ENCODE assay signal across 17 cellular contexts in the genomic region with DNA sequence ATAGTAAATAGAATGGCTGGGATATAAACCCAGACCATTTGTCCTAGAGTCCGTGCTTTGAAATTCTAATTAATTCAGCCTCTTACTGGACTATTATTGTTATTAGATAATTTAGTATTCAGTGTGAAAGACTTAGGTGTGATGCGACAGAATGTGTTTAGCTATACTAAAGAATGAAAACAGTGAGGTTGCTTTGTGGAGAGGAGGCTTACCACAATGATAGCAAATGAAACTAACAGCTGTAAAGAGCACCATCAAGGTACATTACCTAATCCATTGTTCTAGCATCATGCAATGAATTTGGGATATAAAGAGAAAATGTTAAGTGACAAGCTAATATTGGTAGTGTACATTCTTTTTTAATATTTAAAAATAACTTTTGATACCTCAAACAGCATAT.
DNase-seq lines count a peak whose midpoint lies in the region; ATAC-seq, FAIRE-seq and TF ChIP-seq lines count a peak whose summit lies in the region.
"Had no signal": no experiment of that assay in that cellular context is flagged by ENCODE, and none has a peak within 500 bp of the region (broad histone marks: within the 10 kb centered on the region; RNA-seq: fewer than 3 reads in every experiment).

No MANE protein-coding gene starts in this region.

- H3K4me3 ChIP-seq in aorta (ENCODE audit: low read length in 2 of 2), result no peak overlapping the region
- H3K4me3 ChIP-seq: heart left ventricle, stomach had no signal

- ATAC-seq in GM18520 (IDR thresholded peaks at IDR 0.05; ENCODE audit: unreplicated experiment) (peak; percentile 100), GM21423 (IDR thresholded peaks at IDR 0.05; ENCODE audit: unreplicated experiment) (peak; percentile 69), HG02973 (IDR thresholded peaks at IDR 0.05; ENCODE audit: unreplicated experiment) (peak; percentile 100), HG03520 (IDR thresholded peaks at IDR 0.05; ENCODE audit: unreplicated experiment) (peak; percentile 100), aorta (ENCODE audit: low FRiP score) (no peak)
- ATAC-seq: heart left ventricle, left ventricle myocardium superior, sciatic nerve had no signal

- no peak overlapping the region for H3K27ac ChIP-seq in aorta (ENCODE audit: low read depth in 1 of 2, low read length in 2 of 2)
- H3K27ac ChIP-seq: heart left ventricle, stomach had no signal

- no peak for TF ChIP-seq POLR2A in GM12891 (IDR thresholded peaks at IDR 0.05; ENCODE audit: low read depth, low read length)

- FAIRE-seq in RCC 7860 (lab: Jason Lieb, UNC) (no peak), GM12891 (lab: Jason Lieb, UNC) (no peak)

- no peaks in the 10 kb centered on the region for H3K27me3 ChIP-seq in aorta (ENCODE audit: control insufficient read depth in 1 of 2, insufficient read depth in 2 of 2, low read length in 1 of 2)
- H3K27me3 ChIP-seq: heart left ventricle, stomach had no signal

- H3K4me1 ChIP-seq in aorta (ENCODE audit: control insufficient read depth in 1 of 2, insufficient read depth in 2 of 2, low read length in 2 of 2), result no peaks in the 10 kb centered on the region
- H3K4me1 ChIP-seq: heart left ventricle, stomach had no signal

- H3K9me3 ChIP-seq in aorta (ENCODE audit: control insufficient read depth, low read length), result no peaks in the 10 kb centered on the region

- no peak for DNase-seq in activated naive CD4-positive, alpha-beta T cell treated with Interleukin-2 at 50 U/mL for 16 hours
- DNase-seq in aorta (no peak), RCC 7860 (ENCODE audit: low spot score) (no peak), GM12891 (ENCODE audit: insufficient read length, low spot score) (no peak)
- DNase-seq: activated CD8-positive, alpha-beta memory T cell treated with anti-CD3 and anti-CD28 coated beads for 24 hours; central memory CD4-positive, alpha-beta T cell; heart left ventricle; left ventricle myocardium superior; NCI-H1105 treated with DMSO at 0.1 percent for 48 hours; NCI-H524 treated with DMSO at 0.1 percent for 48 hours; stomach; T-helper 9 cell had no signal

- intact Hi-C loops in aorta (cut with DNase I), result no loop called here

- 89 to 92% methylated on average over 2 of the region's 2 CpGs for WGBS in aorta, 2 donors

- no peaks in the 10 kb centered on the region for H3K36me3 ChIP-seq in aorta (ENCODE audit: control insufficient read depth in 1 of 2, insufficient read depth in 2 of 2, low read length in 1 of 2)
- H3K36me3 ChIP-seq: heart left ventricle, stomach had no signal

TF ChIP-seq in GM12891, 5 proteins besides CTCF, POLR2A, EP300 and RAD21:
- TF ChIP-seq PAX5 (IDR thresholded peaks at IDR 0.05; ENCODE audit: insufficient read depth, low read length, severe bottlenecking), result no peak
- TF ChIP-seq POLR2AphosphoS5 (IDR thresholded peaks at IDR 0.05; ENCODE audit: low read depth, low read length), result no peak
- no peak for TF ChIP-seq SPI1 (IDR thresholded peaks at IDR 0.05; ENCODE audit: low read depth, low read length)
- no peak for TF ChIP-seq POU2F2 (IDR thresholded peaks at IDR 0.05; ENCODE audit: low read depth, low read length)
- no peak for TF ChIP-seq TAF1 (IDR thresholded peaks at IDR 0.05; ENCODE audit: low read depth, low read length)
